Comparison of ENCODE assay signal across 8 cellular contexts in the genomic region with DNA sequence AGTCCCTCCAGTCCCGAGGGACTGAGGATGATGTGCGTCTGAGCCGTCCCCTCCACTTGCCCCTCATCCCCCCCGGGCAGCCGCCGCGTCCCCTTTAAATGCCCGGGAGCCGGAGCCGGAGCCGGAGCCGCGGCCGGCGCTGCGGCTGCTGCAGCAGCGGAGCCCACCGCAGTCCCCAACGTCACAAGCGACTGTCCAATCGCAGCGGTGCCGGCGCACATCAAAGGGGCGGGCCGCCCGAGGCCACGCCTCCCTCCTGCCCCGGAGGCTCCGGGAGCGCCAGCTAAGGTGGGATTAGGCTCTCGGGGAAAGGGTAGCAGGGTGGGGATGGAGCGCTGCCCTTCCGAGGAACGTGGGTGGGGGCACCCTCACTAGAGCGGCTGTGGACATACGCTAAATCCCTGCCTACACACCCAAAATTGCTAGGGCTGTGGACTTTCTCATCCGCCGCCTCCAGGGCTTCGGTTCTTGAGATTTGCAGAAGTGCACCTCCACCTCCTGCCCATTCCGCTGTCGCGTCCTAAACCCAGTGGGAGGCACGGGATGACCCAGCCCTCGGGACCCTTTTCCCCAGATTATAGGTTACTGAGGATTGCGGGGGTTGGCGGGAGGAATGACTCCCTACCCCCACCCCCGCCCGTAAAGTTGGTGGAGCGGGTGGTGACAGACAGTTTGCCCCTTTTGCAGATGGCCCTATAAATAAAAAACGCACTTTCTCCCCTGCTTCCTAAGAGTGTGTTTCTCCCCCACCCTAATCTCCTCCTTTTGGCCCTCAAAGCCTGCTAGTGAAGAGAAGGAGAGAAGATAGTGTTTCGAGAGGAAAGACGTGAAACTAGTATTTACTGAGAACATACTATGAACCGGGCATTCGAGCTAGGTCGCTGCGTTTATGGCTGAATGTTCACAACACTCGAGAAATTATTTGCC. TPM values are rescaled to one million over a fixed set of nuclear protein-coding genes. Genes with fewer than 3 reads are reported as not detected.
DNase-seq lines count a peak whose midpoint lies in the region; ATAC-seq and TF ChIP-seq lines count a peak whose summit lies in the region.

TSS of gene PHOSPHO1 (minus strand) at position 152 of the 927 bp plus-strand sequence. CDS start 4,096 bp downstream, outside the sequence.

- CTCF ChIA-PET in activated CD8-positive, alpha-beta T cell treated with anti-CD3 and anti-CD28 coated beads for 36 hours (lab: Charles Lee), result interaction anchor here (0.7 to 9.1 kb wide), 3 partner anchors 16 to 48 kb away, joined by 3 to 210 read pairs (median 3); no protein-coding TSS in a partner anchor

- peak within 1 kb of the TSS in 1 of 2 experiments; percentile 32 for H2BK12ac ChIP-seq in mesenchymal stem cell (ENCODE audit: low read length in 2 of 2)

- POLR2A ChIA-PET in activated CD8-positive, alpha-beta T cell treated with anti-CD3 and anti-CD28 coated beads for 36 hours (lab: Charles Lee), result interaction anchor here (2.0 to 3.0 kb wide), 2 partner anchors 21 to 38 kb away, joined by 10 to 14 read pairs; partner anchors contain the start of genes ABI3 and GNGT2

- H3K14ac ChIP-seq in mesenchymal stem cell (ENCODE audit: low read length in 2 of 2), result no peak within 1 kb of the TSS

- peak within 1 kb of the TSS; percentile 66 for H3K4me3 Mint-ChIP-seq in activated CD8-positive, alpha-beta T cell treated with anti-CD3 and anti-CD28 coated beads for 36 hours

- H3K18ac ChIP-seq in mesenchymal stem cell (ENCODE audit: low read depth in 1 of 2, low read length in 2 of 2), result peak within 1 kb of the TSS; percentile 21 to 76

- no peaks in the 10 kb centered on the region for H3K79me1 ChIP-seq in mesenchymal stem cell (replicated peaks; ENCODE audit: low read length, poor library complexity, severe bottlenecking)

- H2AK5ac ChIP-seq in mesenchymal stem cell (ENCODE audit: low read length, severe bottlenecking), result no peak within 1 kb of the TSS

- H3K27me3 Mint-ChIP-seq in activated CD8-positive, alpha-beta T cell treated with anti-CD3 and anti-CD28 coated beads for 36 hours, result peaks cover 19% of the 10 kb centered on the region

- H3K4me2 ChIP-seq in mesenchymal stem cell (ENCODE audit: low read length, poor library complexity, severe bottlenecking), result peak within 1 kb of the TSS; percentile 85

- intact Hi-C loops in activated CD8-positive, alpha-beta T cell treated with anti-CD3 and anti-CD28 coated beads for 36 hours (cut with micrococcal nuclease), result no loop called here

- no peak for TF ChIP-seq CTCF in AG10803 (conservative IDR thresholded peaks at IDR 0.05; ENCODE audit: low read length)
- TF ChIP-seq CTCF in activated CD8-positive, alpha-beta T cell treated with anti-CD3 and anti-CD28 coated beads for 36 hours (IDR thresholded peaks at IDR 0.05), result no peak

- H3K36me3 ChIP-seq in mesenchymal stem cell (ENCODE audit: control insufficient read depth in 1 of 2, insufficient read depth in 2 of 2, low read depth in 1 of 2, low read length in 2 of 2), result no peaks in the 10 kb centered on the region

- H3K23ac ChIP-seq in mesenchymal stem cell (ENCODE audit: low read length in 2 of 2), result peak within 1 kb of the TSS in 1 of 2 experiments; percentile 5

- H4K91ac ChIP-seq in mesenchymal stem cell (ENCODE audit: low read length), result no peak within 1 kb of the TSS

- peak within 1 kb of the TSS; percentile 100 for H2AFZ ChIP-seq in mesenchymal stem cell (ENCODE audit: low read depth, low read length)

- H2BK120ac ChIP-seq in mesenchymal stem cell (ENCODE audit: low read depth, low read length), result no peak within 1 kb of the TSS

- H3K9me3 Mint-ChIP-seq in activated CD8-positive, alpha-beta T cell treated with anti-CD3 and anti-CD28 coated beads for 36 hours, result no peaks in the 10 kb centered on the region

- H3K9me3 ChIP-seq in mesenchymal stem cell (ENCODE audit: control insufficient read depth, low read length), result no peaks in the 10 kb centered on the region

- WGBS in mesenchymal stem cell, result 11% methylated on average over 45 of the region's 58 CpGs

- peak; percentile 85 for ATAC-seq in GM19043 (IDR thresholded peaks at IDR 0.05; ENCODE audit: low read depth, unreplicated experiment)
- ATAC-seq in HG03432 (IDR thresholded peaks at IDR 0.05; ENCODE audit: unreplicated experiment), result peak; percentile 95
- ATAC-seq in activated CD8-positive, alpha-beta T cell treated with anti-CD3 and anti-CD28 coated beads for 36 hours, result peak; percentile 88

- peak within 1 kb of the TSS in 1 of 2 experiments; percentile 28 for H3K4ac ChIP-seq in mesenchymal stem cell (ENCODE audit: low read depth in 1 of 2, low read length in 2 of 2)

- no peaks in the 10 kb centered on the region for H3K36me3 Mint-ChIP-seq in activated CD8-positive, alpha-beta T cell treated with anti-CD3 and anti-CD28 coated beads for 36 hours (ENCODE audit: low read depth)

- H3K27ac Mint-ChIP-seq in activated CD8-positive, alpha-beta T cell treated with anti-CD3 and anti-CD28 coated beads for 36 hours, result no peak within 1 kb of the TSS

- no peak within 1 kb of the TSS for H3K27ac ChIP-seq in mesenchymal stem cell (ENCODE audit: low read length, poor library complexity, severe bottlenecking)

- H2BK15ac ChIP-seq in mesenchymal stem cell (ENCODE audit: low read depth, poor library complexity, severe bottlenecking), result peak within 1 kb of the TSS; percentile 52

- no peak within 1 kb of the TSS for H4K8ac ChIP-seq in mesenchymal stem cell (ENCODE audit: low read length)

- peak within 1 kb of the TSS; percentile 74 for H3K9ac ChIP-seq in mesenchymal stem cell (ENCODE audit: low read length)

- peaks cover 14% of the 10 kb centered on the region for H3K4me1 ChIP-seq in mesenchymal stem cell (ENCODE audit: control insufficient read depth, insufficient read depth, low read depth, low read length)

- H3K4me1 Mint-ChIP-seq in activated CD8-positive, alpha-beta T cell treated with anti-CD3 and anti-CD28 coated beads for 36 hours (ENCODE audit: low read depth), result peaks cover 3% of the 10 kb centered on the region

- H2BK5ac ChIP-seq in mesenchymal stem cell (ENCODE audit: low read depth, low read length, poor library complexity, severe bottlenecking), result no peak within 1 kb of the TSS

- peaks cover 18 to 53% of the 10 kb centered on the region in 2 experiments for H3K27me3 ChIP-seq in mesenchymal stem cell (ENCODE audit: control insufficient read depth in 1 of 2, insufficient read depth in 1 of 2, low read length in 2 of 2)

- DNase-seq in AG10803 (ENCODE audit: low read depth) (peak; percentile 68), NCI-H748 (lab: John Stamatoyannopoulos, UW; ENCODE audit: unreplicated experiment) (peak; percentile 89), mesenchymal stem cell (peak; percentile 85)
- DNase-seq in activated CD8-positive, alpha-beta T cell treated with anti-CD3 and anti-CD28 coated beads for 36 hours, result peak; percentile 90
- peak; percentile 80 for DNase-seq in effector CD8-positive, alpha-beta T cell (lab: John Stamatoyannopoulos, UW)
- DNase-seq in stimulated activated CD8-positive, alpha-beta memory T cell treated with anti-CD3 and anti-CD28 coated beads, Interleukin-12 subunit alpha, Interleukin-12 subunit beta, amount 100 ng/mL, for 1 hour (ENCODE audit: low read depth), result peak; percentile 75

- peak within 1 kb of the TSS; percentile 77 for H3K4me3 ChIP-seq in AG10803 (ENCODE audit: low read length)
- peak within 1 kb of the TSS; percentile 75 to 92 for H3K4me3 ChIP-seq in mesenchymal stem cell (ENCODE audit: insufficient read depth in 1 of 2, low read depth in 1 of 2, low read length in 2 of 2)

RNA-seq across cellular contexts. Expression of gene PHOSPHO1, which starts in this region (rescaled TPM):
- not detected for total RNA-seq in activated CD8-positive, alpha-beta T cell treated with anti-CD3 and anti-CD28 coated beads for 36 hours
- 0.77 TPM for polyA plus RNA-seq in mesenchymal stem cell (2013, experiment 1 of 2)
- 0.81 TPM for polyA plus RNA-seq in mesenchymal stem cell (2013, experiment 2 of 2)

Comparison
In these comparisons a context has a peak if more than half of its experiments do, and no peak if none do; other contexts are left out.
1. Peak in DNase-seq and ATAC-seq in activated CD8-positive, alpha-beta T cell treated with anti-CD3 and anti-CD28 coated beads for 36 hours; RNA of the gene not detected or under 1 TPM.